In genomic region chr14:42617005-42617404, GRCh38 we compare ENCODE assay signal across 31 cellular contexts.
DNase-seq lines count a peak whose midpoint lies in the region; ATAC-seq, FAIRE-seq and TF ChIP-seq lines count a peak whose summit lies in the region.
"Had no signal": no experiment of that assay in that cellular context is flagged by ENCODE, and none has a peak within 500 bp of the region (broad histone marks: within the 10 kb centered on the region; RNA-seq: fewer than 3 reads in every experiment).

No MANE protein-coding gene starts in this region.

- H3K4me1 ChIP-seq in HepG2 (ENCODE audit: insufficient read depth, low read length): no peaks in the 10 kb centered on the region
- H3K4me1 ChIP-seq in right lobe of liver: no peaks in the 10 kb centered on the region
- H3K4me1 ChIP-seq in Karpas-422 (ENCODE audit: low read length): no peaks in the 10 kb centered on the region
- H3K4me1 ChIP-seq: A549; BE2C; BLaER1; BLaER1 treated with 17β-estradiol and CSF1 and Interleukin-3, amounts not matched to agents 10 nM and 100 nM; Caco-2 had no signal

- TF ChIP-seq POLR2A in HepG2 (IDR thresholded peaks at IDR 0.05; ENCODE audit: insufficient read depth in 1 of 2, low read depth in 2 of 2, low read length in 2 of 2) (no peak), right lobe of liver (IDR thresholded peaks at IDR 0.05) (no peak)

- H3K9me3 ChIP-seq in HepG2 (ENCODE audit: low read length) (peaks cover 90% of the 10 kb centered on the region), right lobe of liver (no peaks in the 10 kb centered on the region), Karpas-422 (ENCODE audit: low read length) (no peaks in the 10 kb centered on the region)
- H3K9me3 ChIP-seq: A549; BE2C; BLaER1; BLaER1 treated with 17β-estradiol and CSF1 and Interleukin-3, amounts not matched to agents 10 nM and 100 nM; Caco-2 had no signal

- no peak overlapping the region for H3K9ac ChIP-seq in HepG2 (ENCODE audit: insufficient read depth, low read depth, low read length)
- H3K9ac ChIP-seq in Karpas-422 (ENCODE audit: low read length): no peak overlapping the region
- H3K9ac ChIP-seq: BLaER1; BLaER1 treated with 17β-estradiol and CSF1 and Interleukin-3, amounts not matched to agents 10 nM and 100 nM had no signal

- H4K20me1 ChIP-seq in HepG2 (ENCODE audit: insufficient read depth, low read length) (no peaks in the 10 kb centered on the region), Karpas-422 (ENCODE audit: insufficient read depth, low read depth, low read length) (no peaks in the 10 kb centered on the region)
- H4K20me1 ChIP-seq: BLaER1; BLaER1 treated with 17β-estradiol and CSF1 and Interleukin-3, amounts not matched to agents 10 nM and 100 nM had no signal

- no peaks in the 10 kb centered on the region for H3K27me3 ChIP-seq in HepG2 (ENCODE audit: control insufficient read depth in 1 of 2, insufficient read depth in 2 of 2, low read length in 2 of 2)
- H3K27me3 ChIP-seq in right lobe of liver: no peaks in the 10 kb centered on the region
- no peaks in the 10 kb centered on the region for H3K27me3 ChIP-seq in Karpas-422 (ENCODE audit: low read length)
- H3K27me3 ChIP-seq: BE2C; BLaER1; BLaER1 treated with 17β-estradiol and CSF1 and Interleukin-3, amounts not matched to agents 10 nM and 100 nM had no signal

- FAIRE-seq in HepG2 (lab: Jason Lieb, UNC): no peak
- FAIRE-seq: A204.1, A549, D721Med had no signal

- no peaks in the 10 kb centered on the region for H3K9me2 ChIP-seq in Karpas-422 (replicated peaks; ENCODE audit: insufficient read depth, low read length)

- BruUV-seq in HepG2 (replicated peaks; lab: Mats Ljungman, UMichigan): no TSS peak

- no peak for TF ChIP-seq CTCF in HepG2 (CRISPR knock-in tag; IDR thresholded peaks at IDR 0.05)
- no peak for TF ChIP-seq CTCF in right lobe of liver (IDR thresholded peaks at IDR 0.05)

- H3K4me3 ChIP-seq in HepG2 (replicated peaks in 1 of 3; ENCODE audit: insufficient read depth in 1 of 3, low read depth in 2 of 3, low read length in 3 of 3) (no peak overlapping the region), right lobe of liver (no peak overlapping the region), Karpas-422 (ENCODE audit: low read length) (no peak overlapping the region)
- H3K4me3 ChIP-seq: A549; BLaER1; BLaER1 treated with 17β-estradiol and CSF1 and Interleukin-3, amounts not matched to agents 10 nM and 100 nM had no signal

- no peak for ATAC-seq in HepG2
- ATAC-seq in right lobe of liver: no peak
- ATAC-seq: A549; CD8-positive, alpha-beta T cell had no signal

- H3K27ac ChIP-seq in HepG2 (ENCODE audit: extremely low read length, insufficient read depth, low read length): no peak overlapping the region
- H3K27ac ChIP-seq in right lobe of liver: no peak overlapping the region
- H3K27ac ChIP-seq in Karpas-422 (ENCODE audit: low read length): no peak overlapping the region
- H3K27ac ChIP-seq: 22Rv1; A549; BLaER1; BLaER1 treated with 17β-estradiol and CSF1 and Interleukin-3, amounts not matched to agents 10 nM and 100 nM; C4-2B had no signal

- CTCF ChIA-PET in HepG2 (lab: Yijun Ruan, JAX; ENCODE audit: low intra/inter-chr PET ratio, low total read pairs): no interaction called here

- in situ Hi-C loops in HepG2 (cut with HindIII; ENCODE audit: extremely low pct_ligation_motif_present, low pct_unique_long_range_greater_than_20kb): no loop called here

- H3K4me2 ChIP-seq in HepG2 (ENCODE audit: low read depth, low read length) (no peak overlapping the region), Karpas-422 (ENCODE audit: low read depth, low read length, poor library complexity, severe bottlenecking) (no peak overlapping the region)
- H3K4me2 ChIP-seq: A549; BLaER1; BLaER1 treated with 17β-estradiol and CSF1 and Interleukin-3, amounts not matched to agents 10 nM and 100 nM had no signal

- no peaks in the 10 kb centered on the region for H3K79me2 ChIP-seq in HepG2 (ENCODE audit: insufficient read depth, low read length)
- no peaks in the 10 kb centered on the region for H3K79me2 ChIP-seq in Karpas-422 (ENCODE audit: low read length)

- H2AFZ ChIP-seq in HepG2 (ENCODE audit: low read length) (no peak overlapping the region), Karpas-422 (ENCODE audit: low read length) (peak overlapping the region; percentile 45)

- H3K36me3 ChIP-seq in HepG2 (replicated peaks in 1 of 2; ENCODE audit: control insufficient read depth in 1 of 2, insufficient read depth in 2 of 2, low read length in 2 of 2) (no peaks in the 10 kb centered on the region), right lobe of liver (no peaks in the 10 kb centered on the region), Karpas-422 (ENCODE audit: insufficient read depth, low read length) (no peaks in the 10 kb centered on the region)
- H3K36me3 ChIP-seq: BE2C; BLaER1; BLaER1 treated with 17β-estradiol and CSF1 and Interleukin-3, amounts not matched to agents 10 nM and 100 nM had no signal

- no peak for DNase-seq in HepG2 (ENCODE audit: low spot score)
- no peak for DNase-seq in right lobe of liver
- no peak for DNase-seq in Karpas-422
- no peak for DNase-seq in activated CD4-positive, alpha-beta T cell treated with anti-CD3 and anti-CD28 coated beads for 48 hours
- DNase-seq: 8988T; ACHN; AML-193; BE2C; C1 segment of cervical spinal cord; Caco-2; Calu3; CD4-positive, alpha-beta memory T cell; CD4-positive, alpha-beta T cell; CD4-positive, CD25-positive, alpha-beta regulatory T cell; CD8-positive, alpha-beta memory T cell; CD8-positive, alpha-beta T cell; COR-L47; DMS 273 treated with DMSO at 0.1 percent for 48 hours; DMS153; DMS53; DMS79; DMS79 treated with DMSO at 0.1 percent for 48 hours; DND-41; EL had no signal

- intact Hi-C loops in HepG2 (cut with micrococcal nuclease; ENCODE audit: unreplicated experiment) (no loop called here), right lobe of liver (cut with DNase I) (no loop called here)

- no peak for TF ChIP-seq RAD21 in HepG2 (CRISPR knock-in tag; IDR thresholded peaks at IDR 0.05)

- TF ChIP-seq EP300 in HepG2 (IDR thresholded peaks at IDR 0.05; ENCODE audit: low read depth in 2 of 2, low read length in 2 of 2): no peak
- TF ChIP-seq EP300 in HepG2 (CRISPR knock-in tag; IDR thresholded peaks at IDR 0.05; ENCODE audit: borderline replicate concordance): no peak

- POLR2A ChIA-PET in HepG2 (lab: Yijun Ruan, JAX): no interaction called here

- WGBS in HepG2 (ENCODE audit: low lambda C conversion rate): 3% methylated on average over 1 of the region's 1 CpG
- WGBS in right lobe of liver (ENCODE audit: insufficient coverage, low coverage, low lambda C conversion rate, missing lambda C conversion rate): 24% methylated on average over 1 of the region's 1 CpG

TF ChIP-seq in HepG2, 621 proteins besides CTCF, POLR2A, EP300 and RAD21:
- peak; percentile 65 for TF ChIP-seq MAFF (IDR thresholded peaks at IDR 0.05; ENCODE audit: low read depth, low read length)
- TF ChIP-seq MAFK (conservative IDR thresholded peaks at IDR 0.05 in 1 of 2, IDR thresholded peaks at IDR 0.05 in 1 of 2; ENCODE audit: low read length in 2 of 2): peak; percentile 44 to 69; a peak in 3 of 4 replicates
- no peak for TF ChIP-seq KDM3A (CRISPR knock-in tag; IDR thresholded peaks at IDR 0.05; ENCODE audit: low read depth)
- no peak for TF ChIP-seq ZSCAN29 (CRISPR knock-in tag; conservative IDR thresholded peaks at IDR 0.05)
- TF ChIP-seq, protein P1, sequence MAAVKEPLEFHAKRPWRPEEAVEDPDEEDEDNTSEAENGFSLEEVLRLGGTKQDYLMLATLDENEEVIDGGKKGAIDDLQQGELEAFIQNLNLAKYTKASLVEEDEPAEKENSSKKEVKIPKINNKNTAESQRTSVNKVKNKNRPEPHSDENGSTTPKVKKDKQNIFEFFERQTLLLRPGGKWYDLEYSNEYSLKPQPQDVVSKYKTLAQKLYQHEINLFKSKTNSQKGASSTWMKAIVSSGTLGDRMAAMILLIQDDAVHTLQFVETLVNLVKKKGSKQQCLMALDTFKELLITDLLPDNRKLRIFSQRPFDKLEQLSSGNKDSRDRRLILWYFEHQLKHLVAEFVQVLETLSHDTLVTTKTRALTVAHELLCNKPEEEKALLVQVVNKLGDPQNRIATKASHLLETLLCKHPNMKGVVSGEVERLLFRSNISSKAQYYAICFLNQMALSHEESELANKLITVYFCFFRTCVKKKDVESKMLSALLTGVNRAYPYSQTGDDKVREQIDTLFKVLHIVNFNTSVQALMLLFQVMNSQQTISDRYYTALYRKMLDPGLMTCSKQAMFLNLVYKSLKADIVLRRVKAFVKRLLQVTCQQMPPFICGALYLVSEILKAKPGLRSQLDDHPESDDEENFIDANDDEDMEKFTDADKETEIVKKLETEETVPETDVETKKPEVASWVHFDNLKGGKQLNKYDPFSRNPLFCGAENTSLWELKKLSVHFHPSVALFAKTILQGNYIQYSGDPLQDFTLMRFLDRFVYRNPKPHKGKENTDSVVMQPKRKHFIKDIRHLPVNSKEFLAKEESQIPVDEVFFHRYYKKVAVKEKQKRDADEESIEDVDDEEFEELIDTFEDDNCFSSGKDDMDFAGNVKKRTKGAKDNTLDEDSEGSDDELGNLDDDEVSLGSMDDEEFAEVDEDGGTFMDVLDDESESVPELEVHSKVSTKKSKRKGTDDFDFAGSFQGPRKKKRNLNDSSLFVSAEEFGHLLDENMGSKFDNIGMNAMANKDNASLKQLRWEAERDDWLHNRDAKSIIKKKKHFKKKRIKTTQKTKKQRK (IDR thresholded peaks at IDR 0.05; ENCODE audit: low read length): no peak
- TF ChIP-seq, protein P2, sequence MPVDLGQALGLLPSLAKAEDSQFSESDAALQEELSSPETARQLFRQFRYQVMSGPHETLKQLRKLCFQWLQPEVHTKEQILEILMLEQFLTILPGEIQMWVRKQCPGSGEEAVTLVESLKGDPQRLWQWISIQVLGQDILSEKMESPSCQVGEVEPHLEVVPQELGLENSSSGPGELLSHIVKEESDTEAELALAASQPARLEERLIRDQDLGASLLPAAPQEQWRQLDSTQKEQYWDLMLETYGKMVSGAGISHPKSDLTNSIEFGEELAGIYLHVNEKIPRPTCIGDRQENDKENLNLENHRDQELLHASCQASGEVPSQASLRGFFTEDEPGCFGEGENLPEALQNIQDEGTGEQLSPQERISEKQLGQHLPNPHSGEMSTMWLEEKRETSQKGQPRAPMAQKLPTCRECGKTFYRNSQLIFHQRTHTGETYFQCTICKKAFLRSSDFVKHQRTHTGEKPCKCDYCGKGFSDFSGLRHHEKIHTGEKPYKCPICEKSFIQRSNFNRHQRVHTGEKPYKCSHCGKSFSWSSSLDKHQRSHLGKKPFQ (CRISPR knock-in tag; IDR thresholded peaks at IDR 0.05; ENCODE audit: insufficient replicate concordance): no peak
